In the genomic region with DNA sequence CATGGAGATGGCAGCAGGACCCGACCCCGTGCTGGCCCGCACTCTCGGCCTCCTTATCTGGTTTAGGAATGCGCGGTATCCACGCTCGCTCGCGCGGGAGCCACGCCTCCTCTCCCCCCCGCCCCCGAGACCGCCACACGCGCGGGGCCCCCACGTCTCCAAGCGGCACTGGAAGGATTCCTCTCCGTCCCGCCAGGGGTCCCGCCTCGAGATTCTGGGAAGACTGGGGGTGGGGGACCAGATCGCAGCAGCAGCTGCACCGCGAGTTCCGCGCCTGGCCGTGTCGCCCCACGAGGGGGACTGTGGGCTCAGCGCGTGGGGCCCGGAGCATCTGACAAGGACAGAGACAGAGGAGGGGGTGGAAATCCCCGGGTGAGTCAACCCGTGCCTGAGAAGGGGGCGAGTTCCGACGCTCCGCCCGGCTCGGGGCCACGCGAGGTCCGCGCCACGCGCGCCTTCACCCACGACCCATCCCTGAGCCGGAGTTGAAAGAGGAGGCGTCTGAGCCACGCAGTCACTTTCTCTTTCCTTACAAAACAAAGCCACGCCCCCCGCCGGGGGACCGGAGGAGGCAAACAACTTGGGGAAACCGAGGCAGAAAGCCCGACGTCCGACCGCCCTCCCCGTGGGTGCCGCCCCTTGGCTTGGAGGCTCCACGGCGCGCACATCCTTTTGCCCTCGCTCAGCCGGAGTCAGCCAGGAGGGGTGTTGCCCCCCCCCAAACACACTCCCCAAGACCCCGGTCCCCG, we compare ENCODE assay signal across 8 cellular contexts. TPM values are rescaled to one million over a fixed set of nuclear protein-coding genes. Genes with fewer than 3 reads are reported as not detected.
DNase-seq lines count a peak whose midpoint lies in the region; ATAC-seq and TF ChIP-seq lines count a peak whose summit lies in the region.

No MANE protein-coding gene starts in this region.

- H3K9me3 ChIP-seq in HUES6 (ENCODE audit: control insufficient read depth, insufficient read depth, low read depth, low read length) (no peaks in the 10 kb centered on the region), muscle layer of duodenum (ENCODE audit: control insufficient read depth in 1 of 2, low read length in 2 of 2) (no peaks in the 10 kb centered on the region)

- H3K4me1 Mint-ChIP-seq in Calu3 (ENCODE audit: low read depth, unreplicated experiment), result no peaks in the 10 kb centered on the region
- H3K4me1 Mint-ChIP-seq in activated CD4-positive, alpha-beta memory T cell treated with anti-CD3 and anti-CD28 coated beads for 36 hours (ENCODE audit: low read depth), result peaks cover 20% of the 10 kb centered on the region
- peaks cover 17 to 29% of the 10 kb centered on the region in 2 donors for H3K4me1 Mint-ChIP-seq in effector memory CD8-positive, alpha-beta T cell (ENCODE audit: low read depth in 2 of 2)
- peaks cover 49% of the 10 kb centered on the region for H3K4me1 Mint-ChIP-seq in stimulated activated memory B cell treated with anti-CD40 and anti-IgM and Interleukin-4, amounts not matched to agents 10 μg/mL and 1 μg/mL and 100 μg/mL, for 72 hours

- no peak overlapping the region for H3K27ac Mint-ChIP-seq in Calu3 (ENCODE audit: unreplicated experiment)
- peak overlapping the region; percentile 80 for H3K27ac Mint-ChIP-seq in activated CD4-positive, alpha-beta memory T cell treated with anti-CD3 and anti-CD28 coated beads for 36 hours
- peak overlapping the region; percentile 92 to 95 for H3K27ac Mint-ChIP-seq in effector memory CD8-positive, alpha-beta T cell
- peak overlapping the region; percentile 82 for H3K27ac Mint-ChIP-seq in stimulated activated memory B cell treated with anti-CD40 and anti-IgM and Interleukin-4, amounts not matched to agents 10 μg/mL and 1 μg/mL and 100 μg/mL, for 72 hours

- CTCF ChIA-PET in Calu3 (lab: Charles Lee), result no interaction called here
- CTCF ChIA-PET in activated CD4-positive, alpha-beta memory T cell treated with anti-CD3 and anti-CD28 coated beads for 36 hours (lab: Charles Lee), result interaction anchor here (0.8 to 5.7 kb wide), 6 partner anchors 20 to 42 kb away, joined by 3 to 41 read pairs (median 6); a partner anchor contains a TSS

- DNase-seq in Calu3 (peak; percentile 15), Ammon's horn (ENCODE audit: low spot score) (no peak)
- DNase-seq in activated CD4-positive, alpha-beta memory T cell treated with anti-CD3 and anti-CD28 coated beads for 36 hours, result peak; percentile 74
- DNase-seq in effector memory CD8-positive, alpha-beta T cell, result peak; percentile 62 to 68 (median 68)

- H3K36me3 Mint-ChIP-seq in Calu3 (ENCODE audit: insufficient read depth, unreplicated experiment), result peaks cover 28% of the 10 kb centered on the region
- no peaks in the 10 kb centered on the region for H3K36me3 Mint-ChIP-seq in activated CD4-positive, alpha-beta memory T cell treated with anti-CD3 and anti-CD28 coated beads for 36 hours
- peaks cover 27% of the 10 kb centered on the region for H3K36me3 Mint-ChIP-seq in effector memory CD8-positive, alpha-beta T cell (ENCODE audit: insufficient read depth)
- H3K36me3 Mint-ChIP-seq in stimulated activated memory B cell treated with anti-CD40 and anti-IgM and Interleukin-4, amounts not matched to agents 10 μg/mL and 1 μg/mL and 100 μg/mL, for 72 hours, result no peaks in the 10 kb centered on the region

- peak; percentile 79 for ATAC-seq in effector memory CD8-positive, alpha-beta T cell (replicated peaks)
- ATAC-seq in stimulated activated memory B cell treated with anti-CD40 and anti-IgM and Interleukin-4, amounts not matched to agents 10 μg/mL and 1 μg/mL and 100 μg/mL, for 72 hours, result peak; percentile 49
- no peak for ATAC-seq in GM21423 (IDR thresholded peaks at IDR 0.05; ENCODE audit: unreplicated experiment)

- intact Hi-C loops in Calu3 (cut with micrococcal nuclease; ENCODE audit: unreplicated experiment), result no loop called here
- intact Hi-C loops in activated CD4-positive, alpha-beta memory T cell treated with anti-CD3 and anti-CD28 coated beads for 36 hours (cut with micrococcal nuclease), result no loop called here

- no peaks in the 10 kb centered on the region for H3K36me3 ChIP-seq in HUES6 (ENCODE audit: control insufficient read depth, insufficient read depth, low read length)
- H3K36me3 ChIP-seq in muscle layer of duodenum (ENCODE audit: control insufficient read depth in 1 of 2, insufficient read depth in 2 of 2, low read length in 2 of 2), result no peaks in the 10 kb centered on the region

- H3K27ac ChIP-seq in HUES6 (ENCODE audit: low read depth, low read length) (peak overlapping the region; percentile 29; the same call in 1 of the 2 replicates), muscle layer of duodenum (ENCODE audit: low read length) (peak overlapping the region; percentile 16)

- H3K27me3 ChIP-seq in HUES6 (ENCODE audit: control insufficient read depth, insufficient read depth, low read length) (no peaks in the 10 kb centered on the region), muscle layer of duodenum (ENCODE audit: low read depth, low read length) (no peaks in the 10 kb centered on the region)

- H3K4me1 ChIP-seq in HUES6 (ENCODE audit: control insufficient read depth, insufficient read depth, low read length) (peaks cover 14% of the 10 kb centered on the region), muscle layer of duodenum (ENCODE audit: control insufficient read depth in 1 of 2, insufficient read depth in 2 of 2, low read length in 2 of 2) (peaks cover 5 to 31% of the 10 kb centered on the region in 2 donors)

- H3K4me3 Mint-ChIP-seq in Calu3 (ENCODE audit: low read depth, unreplicated experiment), result peak overlapping the region; percentile 68
- H3K4me3 Mint-ChIP-seq in activated CD4-positive, alpha-beta memory T cell treated with anti-CD3 and anti-CD28 coated beads for 36 hours, result peak overlapping the region; percentile 79
- H3K4me3 Mint-ChIP-seq in effector memory CD8-positive, alpha-beta T cell, result peak overlapping the region; percentile 90 to 91
- peak overlapping the region; percentile 86 for H3K4me3 Mint-ChIP-seq in stimulated activated memory B cell treated with anti-CD40 and anti-IgM and Interleukin-4, amounts not matched to agents 10 μg/mL and 1 μg/mL and 100 μg/mL, for 72 hours

- no peak for TF ChIP-seq CTCF in Calu3 (IDR thresholded peaks at IDR 0.05; ENCODE audit: unreplicated experiment)

- POLR2A ChIA-PET in activated CD4-positive, alpha-beta memory T cell treated with anti-CD3 and anti-CD28 coated beads for 36 hours (lab: Charles Lee), result interaction anchor here (0.9 to 1.5 kb wide), 2 partner anchors 14 to 31 kb away, joined by 3 read pairs; no protein-coding TSS in a partner anchor

- H3K9ac ChIP-seq in HUES6 (ENCODE audit: low read length), result peak overlapping the region; percentile 74

- TSS peak; percentile 24 for BruUV-seq in Calu3 (replicated peaks; lab: Mats Ljungman, UMichigan)

- H3K9me3 Mint-ChIP-seq in Calu3 (ENCODE audit: low read depth, unreplicated experiment), result no peaks in the 10 kb centered on the region
- H3K9me3 Mint-ChIP-seq in activated CD4-positive, alpha-beta memory T cell treated with anti-CD3 and anti-CD28 coated beads for 36 hours, result no peaks in the 10 kb centered on the region
- H3K9me3 Mint-ChIP-seq in effector memory CD8-positive, alpha-beta T cell, result no peaks in the 10 kb centered on the region
- H3K9me3 Mint-ChIP-seq in stimulated activated memory B cell treated with anti-CD40 and anti-IgM and Interleukin-4, amounts not matched to agents 10 μg/mL and 1 μg/mL and 100 μg/mL, for 72 hours, result no peaks in the 10 kb centered on the region

- no peaks in the 10 kb centered on the region for H3K27me3 Mint-ChIP-seq in Calu3 (ENCODE audit: unreplicated experiment)
- H3K27me3 Mint-ChIP-seq in activated CD4-positive, alpha-beta memory T cell treated with anti-CD3 and anti-CD28 coated beads for 36 hours, result no peaks in the 10 kb centered on the region
- no peaks in the 10 kb centered on the region for H3K27me3 Mint-ChIP-seq in effector memory CD8-positive, alpha-beta T cell
- no peaks in the 10 kb centered on the region for H3K27me3 Mint-ChIP-seq in stimulated activated memory B cell treated with anti-CD40 and anti-IgM and Interleukin-4, amounts not matched to agents 10 μg/mL and 1 μg/mL and 100 μg/mL, for 72 hours

- H3K4me3 ChIP-seq in HUES6 (ENCODE audit: low read depth, low read length) (peak overlapping the region; percentile 76), muscle layer of duodenum (ENCODE audit: low read depth in 1 of 2, low read length in 2 of 2) (peak overlapping the region; percentile 65 to 88)

RNA-seq across cellular contexts. Expression of a gene that starts 0.8 kb away (rescaled TPM):
- 4.8 and 5.3 TPM in 2 replicates for total RNA-seq in Calu3 (2022)
- 1 to 10 TPM; 9.4 to 9.8 TPM for total RNA-seq in activated CD4-positive, alpha-beta memory T cell treated with anti-CD3 and anti-CD28 coated beads for 36 hours

RNA-seq across cellular contexts. Expression of a gene that starts 21.7 kb away (rescaled TPM):
- total RNA-seq in Calu3 (2022), result 59.2 and 60.4 TPM in 2 replicates
- total RNA-seq in activated CD4-positive, alpha-beta memory T cell treated with anti-CD3 and anti-CD28 coated beads for 36 hours, result 100 to 1,000 TPM; 106 to 115 TPM

RNA-seq across cellular contexts. Expression of a gene that starts 35.6 kb away (rescaled TPM):
- 133 and 139 TPM in 2 replicates for total RNA-seq in Calu3 (2022)
- total RNA-seq in activated CD4-positive, alpha-beta memory T cell treated with anti-CD3 and anti-CD28 coated beads for 36 hours, result 100 to 1,000 TPM; 356 to 357 TPM

RNA-seq across cellular contexts. Expression of a gene that starts 40.6 kb away (rescaled TPM):
- total RNA-seq in Calu3 (2022), result 91.0 and 147 TPM in 2 replicates
- 10 to 100 TPM; 45.2 to 46.4 TPM for total RNA-seq in activated CD4-positive, alpha-beta memory T cell treated with anti-CD3 and anti-CD28 coated beads for 36 hours

RNA-seq across cellular contexts. Expression of a gene that starts 56.4 kb away (rescaled TPM):
- 1.6 and 1.7 TPM in 2 replicates for total RNA-seq in Calu3 (2022)
- total RNA-seq in activated CD4-positive, alpha-beta memory T cell treated with anti-CD3 and anti-CD28 coated beads for 36 hours, result under 1 TPM; 0.34 to 0.59 TPM
